ENCODE assay signal across 19 cellular contexts in the genomic region with DNA sequence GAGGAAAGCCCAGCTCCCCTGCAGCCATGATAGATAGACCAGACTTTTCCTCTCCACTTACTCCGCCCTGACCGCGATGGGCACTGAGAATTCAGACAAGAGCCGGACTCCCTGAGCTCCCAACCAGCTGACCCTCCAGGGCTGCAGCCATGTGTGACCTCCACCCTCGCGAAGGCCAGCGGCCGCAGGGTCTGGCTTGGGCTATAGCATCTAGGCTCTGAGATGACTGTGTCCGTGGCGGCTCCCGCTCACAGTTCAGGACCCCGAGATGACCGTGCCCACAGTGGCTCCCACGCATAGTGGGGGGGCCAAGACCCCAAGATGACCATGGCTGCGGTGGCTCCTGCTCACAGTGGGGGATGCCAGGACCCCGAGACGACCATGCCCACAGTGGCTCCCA.
"Had no signal": no experiment of that assay in that cellular context is flagged by ENCODE, and none has a peak within 500 bp of the region (broad histone marks: within the 10 kb centered on the region; RNA-seq: fewer than 3 reads in every experiment).

No MANE protein-coding gene starts in this region.

- DNase-seq: activated naive CD4-positive, alpha-beta T cell treated with Interleukin-2 at 50 U/mL for 16 hours; activated T-cell treated with anti-CD3 and anti-CD28 coated beads for 4 hours; cerebellar nuclear complex; cortex of kidney; heart right ventricle; mesendoderm; occipital lobe; retina; stimulated activated CD4-positive, alpha-beta T cell treated with anti-CD3 and anti-CD28 coated beads, Interleukin-12 subunit alpha, Interleukin-12 subunit beta, amount 100 ng/mL, for 4 hours; stimulated activated CD4-positive, alpha-beta T cell treated with anti-CD3 and anti-CD28 coated beads, Interleukin-1b, Interleukin-23, amount 100 ng/mL, for 48 hours; stimulated activated CD8-positive, alpha-beta memory T cell treated with anti-CD3 and anti-CD28 coated beads, Interleukin-4, amount 100 ng/mL, for 48 hours; stimulated activated naive CD8-positive, alpha-beta T cell treated with anti-CD3 and anti-CD28 coated beads, Interleukin-15, Interleukin-2, amounts not matched to agents 100 U/mL and 50 U/mL, for 24 hours had no signal

- H3K36me3 ChIP-seq: breast epithelium, esophagus muscularis mucosa, gastroesophageal sphincter, heart right ventricle, tibial nerve had no signal

- H3K9me3 ChIP-seq: breast epithelium, esophagus muscularis mucosa, gastroesophageal sphincter, heart right ventricle, tibial nerve had no signal

- H3K27ac Mint-ChIP-seq: activated T-helper 17 cell treated with anti-CD3 and anti-CD28 coated beads, Interleukin-2, amount 50 U/mL, for 72 hours; nephron had no signal

- H3K27ac ChIP-seq: breast epithelium, esophagus muscularis mucosa, gastroesophageal sphincter, SK-N-MC, tibial nerve had no signal

- H3K27me3 ChIP-seq: breast epithelium, heart right ventricle, tibial nerve had no signal

- H3K27me3 Mint-ChIP-seq: activated T-helper 17 cell treated with anti-CD3 and anti-CD28 coated beads, Interleukin-2, amount 50 U/mL, for 72 hours had no signal

- ATAC-seq: activated T-helper 17 cell treated with anti-CD3 and anti-CD28 coated beads, Interleukin-2, amount 50 U/mL, for 72 hours; gastroesophageal sphincter; heart right ventricle; stimulated activated naive CD8-positive, alpha-beta T cell treated with anti-CD3 and anti-CD28 coated beads, Interleukin-15, Interleukin-2, amounts not matched to agents 100 U/mL and 50 U/mL, for 24 hours had no signal

- H3K9me3 Mint-ChIP-seq: activated T-helper 17 cell treated with anti-CD3 and anti-CD28 coated beads, Interleukin-2, amount 50 U/mL, for 72 hours; nephron had no signal

- H3K4me3 ChIP-seq: breast epithelium, esophagus muscularis mucosa, gastroesophageal sphincter, heart right ventricle, SK-N-MC, tibial nerve had no signal

- H3K4me3 Mint-ChIP-seq: activated T-helper 17 cell treated with anti-CD3 and anti-CD28 coated beads, Interleukin-2, amount 50 U/mL, for 72 hours; nephron had no signal

- H3K4me1 ChIP-seq: breast epithelium had no signal
